In genomic region chr2:68193144-68193543, GRCh38 we compare ENCODE assay signal across 11 cellular contexts. TPM values are rescaled to one million over a fixed set of nuclear protein-coding genes. Genes with fewer than 3 reads are reported as not detected.
DNase-seq lines count a peak whose midpoint lies in the region; ATAC-seq, FAIRE-seq and TF ChIP-seq lines count a peak whose summit lies in the region.
"Had no signal": no experiment of that assay in that cellular context is flagged by ENCODE, and none has a peak within 500 bp of the region (broad histone marks: within the 10 kb centered on the region; RNA-seq: fewer than 3 reads in every experiment).

No MANE protein-coding gene starts in this region.

- peak; percentile 8 for DNase-seq in EH (ENCODE audit: low read depth)
- DNase-seq in OCI-M1 (lab: John Stamatoyannopoulos, UW): peak; percentile 60
- DNase-seq in epithelial cell of prostate (ENCODE audit: low read depth, low spot score): no peak
- DNase-seq in psoas muscle: no peak
- DNase-seq in EL: no peak
- no peak for DNase-seq in GM12892 (ENCODE audit: insufficient read length)
- no peak for DNase-seq in frontal cortex (ENCODE audit: low spot score in 2 of 2)
- DNase-seq: GOT3; NCI-H187; stimulated activated CD4-positive, alpha-beta T cell treated with anti-CD3 and anti-CD28 coated beads, Interleukin-4, amount 100 ng/mL, for 4 hours had no signal

- H3K36me3 ChIP-seq in psoas muscle (ENCODE audit: insufficient read depth in 1 of 2, low read depth in 1 of 2): no peaks in the 10 kb centered on the region

- TF ChIP-seq POLR2A in GM12892 (IDR thresholded peaks at IDR 0.05; ENCODE audit: low read depth, low read length): no peak

- no peaks in the 10 kb centered on the region for H3K27me3 ChIP-seq in psoas muscle (ENCODE audit: insufficient read depth in 3 of 3, low read length in 2 of 3)

- peaks cover 64% of the 10 kb centered on the region for H3K4me1 ChIP-seq in psoas muscle

- no peaks in the 10 kb centered on the region for H3K9me3 ChIP-seq in psoas muscle

- ATAC-seq in psoas muscle: no peak
- ATAC-seq in HG03039 (IDR thresholded peaks at IDR 0.05; ENCODE audit: unreplicated experiment): no peak

- 54 to 73% (median 60%) methylated on average over 3 of the region's 3 CpGs for WGBS in psoas muscle, 3 donors

- intact Hi-C loops in psoas muscle (cut with DNase I): loop anchor here in 1 of 2 donors (10.0 kb wide), 1 partner anchor 252 kb away; no protein-coding TSS in a partner anchor

- FAIRE-seq in GM12892 (lab: Jason Lieb, UNC) (no peak), frontal cortex (lab: Jason Lieb, UNC) (no peak)

- peak overlapping the region; percentile 43 for H3K27ac ChIP-seq in epithelial cell of prostate
- H3K27ac ChIP-seq in psoas muscle: peak overlapping the region; percentile 30

- H3K4me3 ChIP-seq in psoas muscle: no peak overlapping the region

- no peak for TF ChIP-seq CTCF in psoas muscle (IDR thresholded peaks at IDR 0.05)

RNA-seq across cellular contexts. Expression of gene PNO1, which starts 35.5 kb away (rescaled TPM):
- total RNA-seq in psoas muscle: 10 to 100 TPM; 13.0 to 26.2 (median 24.6) TPM
- 10 to 100 TPM; 22.4 to 50.8 (median 46.2) TPM for polyA plus RNA-seq in psoas muscle
- polyA plus RNA-seq in GM12892 (2012; ENCODE audit: missing spikeins): 19.8 TPM
- total RNA-seq in frontal cortex: 10.6 TPM

RNA-seq across cellular contexts. Expression of gene PPP3R1, which starts 59.2 kb away (rescaled TPM):
- total RNA-seq in psoas muscle (10 to 100 TPM; 45.7 to 69.4 (median 52.5) TPM), frontal cortex (59.9 TPM)
- polyA plus RNA-seq in psoas muscle: 10 to 100 TPM; 19.2 to 45.6 (median 26.0) TPM
- polyA plus RNA-seq in GM12892 (2012; ENCODE audit: missing spikeins): 38.6 TPM

Comparison
In these comparisons a context has a peak if more than half of its experiments do, and no peak if none do; other contexts are left out.
1. DNase-seq: peak in EH (single experiment) and OCI-M1 (single experiment); none in epithelial cell of prostate (single experiment), psoas muscle (0 of 2), EL (single experiment), GM12892 (single experiment) and frontal cortex (0 of 2).